28 cellular contexts compared by ENCODE assay signal in genomic region chr14:77809011-77809410, GRCh38.
"Had no signal": no experiment of that assay in that cellular context is flagged by ENCODE, and none has a peak within 500 bp of the region (broad histone marks: within the 10 kb centered on the region; RNA-seq: fewer than 3 reads in every experiment).

No MANE protein-coding gene starts in this region.

- DNase-seq: colonic mucosa; cortex of kidney; dermis blood vessel endothelial cell; dorsolateral prefrontal cortex; effector CD4-positive, alpha-beta T cell; effector CD8-positive, alpha-beta T cell; effector memory CD4-positive, alpha-beta T cell; effector memory CD8-positive, alpha-beta T cell; endodermal cell; esophagus squamous epithelium; foreskin fibroblast; foreskin keratinocyte; foreskin melanocyte; gastrocnemius medialis; glutamatergic neuron; head of caudate nucleus; heart left ventricle; heart right ventricle had no signal

- FAIRE-seq: colon, endometrium, endothelial cell of umbilical vein, frontal cortex had no signal

- H3K27me3 Mint-ChIP-seq: dendritic cell treated with granulocyte-macrophage colony-stimulating factor and Interleukin-4, amounts not matched to agents 40 ng/mL and 50 ng/mL, for 4 days; effector memory CD8-positive, alpha-beta T cell had no signal

- H3K9me3 Mint-ChIP-seq: dendritic cell treated with granulocyte-macrophage colony-stimulating factor and Interleukin-4, amounts not matched to agents 40 ng/mL and 50 ng/mL, for 4 days; effector memory CD8-positive, alpha-beta T cell; endodermal cell had no signal

- H3K4me3 Mint-ChIP-seq: dendritic cell treated with granulocyte-macrophage colony-stimulating factor and Interleukin-4, amounts not matched to agents 40 ng/mL and 50 ng/mL, for 4 days; effector memory CD8-positive, alpha-beta T cell; endodermal cell had no signal

- H3K9me3 ChIP-seq: colonic mucosa, esophagus muscularis mucosa, esophagus squamous epithelium, gastrocnemius medialis, gastroesophageal sphincter, heart left ventricle, heart right ventricle had no signal

- H3K4me1 ChIP-seq: colonic mucosa, esophagus muscularis mucosa, esophagus squamous epithelium, foreskin keratinocyte, gastrocnemius medialis, gastroesophageal sphincter had no signal

- H3K27me3 ChIP-seq: colonic mucosa, dorsolateral prefrontal cortex, esophagus muscularis mucosa, esophagus squamous epithelium, foreskin keratinocyte, gastrocnemius medialis, gastroesophageal sphincter, heart left ventricle, heart right ventricle had no signal

- H3K36me3 ChIP-seq: colonic mucosa, esophagus muscularis mucosa, esophagus squamous epithelium, gastrocnemius medialis, gastroesophageal sphincter, heart left ventricle, heart right ventricle had no signal

- H3K4me3 ChIP-seq: colonic mucosa, coronary artery, dorsolateral prefrontal cortex, esophagus muscularis mucosa, esophagus squamous epithelium, gastrocnemius medialis, gastroesophageal sphincter, heart left ventricle, heart right ventricle had no signal

- H3K27ac ChIP-seq: colonic mucosa, coronary artery, dorsolateral prefrontal cortex, epithelial cell of prostate, esophagus muscularis mucosa, esophagus squamous epithelium, foreskin keratinocyte, gastrocnemius medialis, gastroesophageal sphincter, heart left ventricle, heart right ventricle had no signal

- ATAC-seq: effector memory CD8-positive, alpha-beta T cell; esophagus mucosa; foreskin keratinocyte; gastrocnemius medialis; gastroesophageal sphincter; heart left ventricle; heart right ventricle had no signal

- H3K27ac Mint-ChIP-seq: dendritic cell treated with granulocyte-macrophage colony-stimulating factor and Interleukin-4, amounts not matched to agents 40 ng/mL and 50 ng/mL, for 4 days; effector memory CD8-positive, alpha-beta T cell; endodermal cell had no signal
